In genomic region chr5:161709239-161709638, GRCh38 we compare ENCODE assay signal across 1 cellular context.
TF ChIP-seq lines count a peak whose summit lies in the region.

No MANE protein-coding gene starts in this region.

TF ChIP-seq in HepG2, 621 proteins besides CTCF, POLR2A, EP300 and RAD21 (continued from another document):
- TF ChIP-seq MNT (IDR thresholded peaks at IDR 0.05) (no peak), BATF2 (CRISPR knock-in tag; IDR thresholded peaks at IDR 0.05) (no peak)
TF ChIP-seq in HepG2: peak in this region for 1.
